In the genomic region with DNA sequence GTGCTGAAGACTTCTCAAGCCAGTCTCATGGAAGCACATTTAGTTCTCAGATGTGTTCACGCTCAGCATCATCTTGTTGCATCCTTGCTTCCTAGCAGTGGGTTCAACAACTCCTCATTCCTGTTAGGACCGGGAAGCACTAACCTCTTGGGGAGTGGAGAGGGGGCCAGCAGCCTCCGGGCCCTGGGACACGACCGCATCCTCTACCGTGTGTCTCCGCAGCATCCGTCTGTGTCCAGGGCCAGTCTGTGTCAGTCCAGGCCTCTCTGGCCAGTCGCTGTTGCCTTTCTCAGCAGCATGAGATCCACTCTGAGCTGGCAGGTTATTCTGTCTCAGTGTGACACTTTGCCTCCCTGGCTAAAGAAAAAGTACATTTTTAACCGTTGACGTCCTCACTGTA, we compare ENCODE assay signal across 29 cellular contexts.
"Had no signal": no experiment of that assay in that cellular context is flagged by ENCODE, and none has a peak within 500 bp of the region (broad histone marks: within the 10 kb centered on the region; RNA-seq: fewer than 3 reads in every experiment).

No MANE protein-coding gene starts in this region.

- H3K9me3 Mint-ChIP-seq: activated CD4-positive, alpha-beta memory T cell treated with anti-CD3 and anti-CD28 coated beads for 36 hours; activated CD4-positive, alpha-beta T cell treated with anti-CD3 and anti-CD28 coated beads, Interleukin-2, amount 10 ng/mL, durations not matched to agents 24 days and 14 days; activated naive CD4-positive, alpha-beta T cell treated with anti-CD3 and anti-CD28 coated beads for 36 hours; activated naive CD4-positive, alpha-beta T cell treated with anti-CD3 and anti-CD28 coated beads, Interleukin-2, amount 50 U/mL, for 24 hours; activated naive CD8-positive, alpha-beta T cell treated with anti-CD3 and anti-CD28 coated beads for 36 hours; activated naive CD8-positive, alpha-beta T cell treated with anti-CD3 and anti-CD28 coated beads, Interleukin-2, amount 50 U/mL, for 24 hours; activated T-helper 17 cell treated with anti-CD3 and anti-CD28 coated beads, Interleukin-2, amount 50 U/mL, for 72 hours; dendritic cell treated with granulocyte-macrophage colony-stimulating factor and Interleukin-4, amounts not matched to agents 40 ng/mL and 50 ng/mL, for 4 days had no signal

- H3K4me3 ChIP-seq: adrenal gland, body of pancreas, colonic mucosa, dorsolateral prefrontal cortex had no signal

- H3K4me3 Mint-ChIP-seq: activated CD4-positive, alpha-beta memory T cell treated with anti-CD3 and anti-CD28 coated beads for 36 hours; activated CD4-positive, alpha-beta T cell treated with anti-CD3 and anti-CD28 coated beads for 36 hours; activated CD4-positive, alpha-beta T cell treated with anti-CD3 and anti-CD28 coated beads, Interleukin-2, amount 10 ng/mL, durations not matched to agents 24 days and 14 days; activated CD8-positive, alpha-beta memory T cell treated with anti-CD3 and anti-CD28 coated beads, Interleukin-2, amount 10 ng/mL, durations not matched to agents 7 days and 5 days; activated CD8-positive, alpha-beta T cell treated with anti-CD3 and anti-CD28 coated beads, Interleukin-2, amount 10 ng/mL, durations not matched to agents 7 days and 5 days; activated naive CD4-positive, alpha-beta T cell treated with anti-CD3 and anti-CD28 coated beads for 36 hours; activated naive CD4-positive, alpha-beta T cell treated with anti-CD3 and anti-CD28 coated beads, Interleukin-2, amount 50 U/mL, for 24 hours; activated naive CD8-positive, alpha-beta T cell treated with anti-CD3 and anti-CD28 coated beads for 36 hours; activated naive CD8-positive, alpha-beta T cell treated with anti-CD3 and anti-CD28 coated beads, Interleukin-2, amount 50 U/mL, for 24 hours; activated T-helper 17 cell treated with anti-CD3 and anti-CD28 coated beads, Interleukin-2, amount 50 U/mL, for 72 hours; dendritic cell treated with granulocyte-macrophage colony-stimulating factor and Interleukin-4, amounts not matched to agents 40 ng/mL and 50 ng/mL, for 4 days; endodermal cell had no signal

- H3K27me3 Mint-ChIP-seq: activated CD4-positive, alpha-beta memory T cell treated with anti-CD3 and anti-CD28 coated beads for 36 hours; activated CD4-positive, alpha-beta T cell treated with anti-CD3 and anti-CD28 coated beads for 36 hours; activated CD4-positive, alpha-beta T cell treated with anti-CD3 and anti-CD28 coated beads, Interleukin-2, amount 10 ng/mL, durations not matched to agents 24 days and 14 days; activated CD8-positive, alpha-beta memory T cell treated with anti-CD3 and anti-CD28 coated beads, Interleukin-2, amount 10 ng/mL, durations not matched to agents 7 days and 5 days; activated naive CD4-positive, alpha-beta T cell treated with anti-CD3 and anti-CD28 coated beads, Interleukin-2, amount 50 U/mL, for 24 hours; activated naive CD8-positive, alpha-beta T cell treated with anti-CD3 and anti-CD28 coated beads for 36 hours; activated naive CD8-positive, alpha-beta T cell treated with anti-CD3 and anti-CD28 coated beads, Interleukin-2, amount 50 U/mL, for 24 hours; activated T-helper 17 cell treated with anti-CD3 and anti-CD28 coated beads, Interleukin-2, amount 50 U/mL, for 72 hours; dendritic cell treated with granulocyte-macrophage colony-stimulating factor and Interleukin-4, amounts not matched to agents 40 ng/mL and 50 ng/mL, for 4 days had no signal

- DNase-seq: activated CD4-positive, alpha-beta memory T cell treated with anti-CD3 and anti-CD28 coated beads for 36 hours; activated CD4-positive, alpha-beta T cell treated with anti-CD3 and anti-CD28 coated beads for 36 hours; activated CD4-positive, alpha-beta T cell treated with anti-CD3 and anti-CD28 coated beads, Interleukin-2, amount 10 ng/mL, durations not matched to agents 24 days and 14 days; activated CD4-positive, CD25-positive, alpha-beta regulatory T cell; activated CD4-positive, CD25-positive, alpha-beta regulatory T cell treated with anti-CD3 and anti-CD28 coated beads, Interleukin-2, amount 50 U/mL, for 72 hours; activated CD8-positive, alpha-beta memory T cell treated with anti-CD3 and anti-CD28 coated beads, Interleukin-2, amount 10 ng/mL, durations not matched to agents 7 days and 5 days; activated CD8-positive, alpha-beta memory T cell treated with anti-CD3 and anti-CD28 coated beads, Interleukin-2, amount 50 U/mL, for 4 hours; activated CD8-positive, alpha-beta T cell treated with anti-CD3 and anti-CD28 coated beads, Interleukin-2, amount 10 ng/mL, durations not matched to agents 7 days and 5 days; activated effector memory CD4-positive, alpha-beta T cell treated with Interleukin-2 at 50 U/mL for 16 hours; activated naive CD4-positive, alpha-beta T cell treated with anti-CD3 and anti-CD28 coated beads for 36 hours; activated naive CD8-positive, alpha-beta T cell treated with anti-CD3 and anti-CD28 coated beads for 36 hours; activated naive CD8-positive, alpha-beta T cell treated with anti-CD3 and anti-CD28 coated beads, Interleukin-2, amount 50 U/mL, for 24 hours; activated T-cell treated with anti-CD3 and anti-CD28 coated beads, Interleukin-2, amount 50 U/mL, for 1 hour; adrenal gland; amygdala; aorta; body of pancreas; central memory CD4-positive, alpha-beta T cell; cerebellar nuclear complex; colonic mucosa; dorsolateral prefrontal cortex; effector memory CD4-positive, alpha-beta T cell; endodermal cell; foreskin fibroblast; T-helper 2 cell had no signal

- H3K9me3 ChIP-seq: adrenal gland, body of pancreas, colonic mucosa had no signal

- H3K27me3 ChIP-seq: adrenal gland, body of pancreas, colonic mucosa, dorsolateral prefrontal cortex had no signal

- H3K27ac ChIP-seq: adrenal gland, body of pancreas, colonic mucosa had no signal

- ATAC-seq: activated CD4-positive, alpha-beta T cell treated with anti-CD3 and anti-CD28 coated beads for 36 hours; activated CD8-positive, alpha-beta memory T cell treated with anti-CD3 and anti-CD28 coated beads, Interleukin-2, amount 10 ng/mL, durations not matched to agents 7 days and 5 days; activated CD8-positive, alpha-beta T cell treated with anti-CD3 and anti-CD28 coated beads, Interleukin-2, amount 10 ng/mL, durations not matched to agents 7 days and 5 days; activated naive CD8-positive, alpha-beta T cell treated with anti-CD3 and anti-CD28 coated beads, Interleukin-2, amount 50 U/mL, for 24 hours; activated T-helper 17 cell treated with anti-CD3 and anti-CD28 coated beads, Interleukin-2, amount 50 U/mL, for 72 hours; body of pancreas; esophagus mucosa had no signal

- H3K27ac Mint-ChIP-seq: activated CD4-positive, alpha-beta memory T cell treated with anti-CD3 and anti-CD28 coated beads for 36 hours; activated CD4-positive, alpha-beta T cell treated with anti-CD3 and anti-CD28 coated beads for 36 hours; activated CD4-positive, alpha-beta T cell treated with anti-CD3 and anti-CD28 coated beads, Interleukin-2, amount 10 ng/mL, durations not matched to agents 24 days and 14 days; activated CD8-positive, alpha-beta memory T cell treated with anti-CD3 and anti-CD28 coated beads, Interleukin-2, amount 10 ng/mL, durations not matched to agents 7 days and 5 days; activated CD8-positive, alpha-beta T cell treated with anti-CD3 and anti-CD28 coated beads, Interleukin-2, amount 10 ng/mL, durations not matched to agents 7 days and 5 days; activated naive CD4-positive, alpha-beta T cell treated with anti-CD3 and anti-CD28 coated beads for 36 hours; activated naive CD8-positive, alpha-beta T cell treated with anti-CD3 and anti-CD28 coated beads for 36 hours; activated T-helper 17 cell treated with anti-CD3 and anti-CD28 coated beads, Interleukin-2, amount 50 U/mL, for 72 hours; dendritic cell treated with granulocyte-macrophage colony-stimulating factor and Interleukin-4, amounts not matched to agents 40 ng/mL and 50 ng/mL, for 4 days; endodermal cell had no signal

- H3K4me1 ChIP-seq: adrenal gland, body of pancreas, colonic mucosa had no signal
